Comparison of ENCODE assay signal across 9 cellular contexts in genomic region chr5:116418016-116418415, GRCh38.
"Had no signal": no experiment of that assay in that cellular context is flagged by ENCODE, and none has a peak within 500 bp of the region (broad histone marks: within the 10 kb centered on the region; RNA-seq: fewer than 3 reads in every experiment).

No MANE protein-coding gene starts in this region.

- H3K27ac Mint-ChIP-seq: GM23338, HFFc6, IgD-negative memory B cell had no signal

- H3K4me1 Mint-ChIP-seq: IgD-negative memory B cell had no signal

- ATAC-seq: GM23338, HCT116, HepG2 had no signal

- H3K27me3 Mint-ChIP-seq: IgD-negative memory B cell had no signal

- H3K27ac ChIP-seq: HL-60 had no signal

- H2AFZ ChIP-seq: GM23338 had no signal

- H3K36me3 ChIP-seq: HAP-1 had no signal

- DNase-seq: H7, HFFc6, KBM-7 had no signal

- H3K4me3 Mint-ChIP-seq: GM23338, HFFc6, IgD-negative memory B cell had no signal

- H3K4me3 ChIP-seq: GM23338, HAP-1 had no signal

- H3K9me3 Mint-ChIP-seq: GM23338, HFFc6, IgD-negative memory B cell had no signal

- H3K9me3 ChIP-seq: HAP-1 had no signal

- H3K4me2 ChIP-seq: GM23338 had no signal

- FAIRE-seq: HepG2 had no signal

- H3K4me1 ChIP-seq: HAP-1 had no signal
